Comparison of ENCODE assay signal across 10 cellular contexts in genomic region chr5:154477382-154478223, GRCh38. TPM values are rescaled to one million over a fixed set of nuclear protein-coding genes. Genes with fewer than 3 reads are reported as not detected.
DNase-seq lines count a peak whose midpoint lies in the region; ATAC-seq and TF ChIP-seq lines count a peak whose summit lies in the region.
"Had no signal": no experiment of that assay in that cellular context is flagged by ENCODE, and none has a peak within 500 bp of the region (broad histone marks: within the 10 kb centered on the region; RNA-seq: fewer than 3 reads in every experiment).

No MANE protein-coding gene starts in this region.

- no peak for DNase-seq in A673 (ENCODE audit: low spot score)
- DNase-seq in IMR-90: peak; percentile 1
- peak; percentile 23 for DNase-seq in dermis blood vessel endothelial cell
- DNase-seq in mucosa of descending colon: no peak
- DNase-seq in activated CD4-positive, alpha-beta memory T cell treated with anti-CD3 and anti-CD28 coated beads for 36 hours: no peak
- no peak for DNase-seq in NOMO-1 treated with DMSO at 0.1 percent for 48 hours (lab: John Stamatoyannopoulos, UW; ENCODE audit: unreplicated experiment)
- no peak for DNase-seq in RKO (ENCODE audit: low spot score)
- DNase-seq: GDM1 had no signal

- H3K4me3 ChIP-seq in A673 (ENCODE audit: low read depth, low read length, poor library complexity, severe bottlenecking) (peak overlapping the region; percentile 31), IMR-90 (ENCODE audit: insufficient read depth, low read depth, low read length) (no peak overlapping the region), mucosa of descending colon (no peak overlapping the region)

- no peak for TF ChIP-seq POLR2A in IMR-90 (IDR thresholded peaks at IDR 0.05; ENCODE audit: low read depth, low read length)

- H3K4ac ChIP-seq in IMR-90 (ENCODE audit: low read depth, low read length): no peak overlapping the region

- peaks cover 4% of the 10 kb centered on the region for H3K4me1 ChIP-seq in A673 (ENCODE audit: insufficient read depth, low read length, poor library complexity, severe bottlenecking)
- peaks cover 4% of the 10 kb centered on the region; the same call in 1 of the 2 replicates for H3K4me1 ChIP-seq in IMR-90 (ENCODE audit: control insufficient read depth, insufficient read depth, low read length)
- peaks cover 37% of the 10 kb centered on the region for H3K4me1 ChIP-seq in mucosa of descending colon (ENCODE audit: low read depth)

- no peak overlapping the region for H2BK120ac ChIP-seq in IMR-90 (ENCODE audit: low read depth, low read length)

- H3K27ac ChIP-seq in A673 (ENCODE audit: low read depth, low read length, poor library complexity, severe bottlenecking): no peak overlapping the region
- no peak overlapping the region for H3K27ac ChIP-seq in IMR-90 (ENCODE audit: insufficient read depth, low read length)

- H3K9me1 ChIP-seq in IMR-90 (ENCODE audit: insufficient read depth, low read length): no peaks in the 10 kb centered on the region

- H3K4me3 Mint-ChIP-seq in activated CD4-positive, alpha-beta memory T cell treated with anti-CD3 and anti-CD28 coated beads for 36 hours: no peak overlapping the region

- H3K79me1 ChIP-seq in IMR-90 (ENCODE audit: low read depth in 1 of 2, low read length in 2 of 2): no peaks in the 10 kb centered on the region

- H4K20me1 ChIP-seq in IMR-90 (ENCODE audit: insufficient read depth, low read length): peaks cover 14% of the 10 kb centered on the region; the same call in 1 of the 2 replicates

- peak; percentile 19; the same call in 1 of the 2 replicates for ATAC-seq in IMR-90 (ENCODE audit: low read depth)
- peak; percentile 44 for ATAC-seq in mucosa of descending colon
- no peak for ATAC-seq in GM19328 (IDR thresholded peaks at IDR 0.05; ENCODE audit: unreplicated experiment)

- POLR2A ChIA-PET in A673 (lab: Charles Lee; ENCODE audit: low non-redundant PET) (no interaction called here), IMR-90 (lab: Charles Lee; ENCODE audit: unreplicated experiment) (no interaction called here)
- POLR2A ChIA-PET in activated CD4-positive, alpha-beta memory T cell treated with anti-CD3 and anti-CD28 coated beads for 36 hours (lab: Charles Lee): no interaction called here

- H2BK15ac ChIP-seq in IMR-90 (ENCODE audit: low read depth, low read length): no peak overlapping the region

- CTCF ChIA-PET in A673 (lab: Charles Lee) (interaction anchor here (0.6 kb wide), 2 partner anchors 115 to 759 kb away, joined by 3 to 9 read pairs; no protein-coding TSS in a partner anchor), IMR-90 (lab: Yijun Ruan, JAX) (no interaction called here)
- CTCF ChIA-PET in activated CD4-positive, alpha-beta memory T cell treated with anti-CD3 and anti-CD28 coated beads for 36 hours (lab: Charles Lee): interaction anchor here (1.0 kb wide), 1 partner anchor 9 kb away, joined by 4 read pairs; no protein-coding TSS in a partner anchor

- WGBS in IMR-90 (ENCODE audit: extremely low coverage in 2 of 2, insufficient read length in 1 of 2), 2 experiments: 3% methylated on average over 38 of the region's 68 CpGs; no CpG with 5 or more reads in 1 of the 2 experiments

- H3K9ac ChIP-seq in IMR-90 (ENCODE audit: low read depth, low read length): no peak overlapping the region

- H3K27me3 Mint-ChIP-seq in activated CD4-positive, alpha-beta memory T cell treated with anti-CD3 and anti-CD28 coated beads for 36 hours: peaks cover 78% of the 10 kb centered on the region

- in situ Hi-C loops in IMR-90 (cut with MboI; ENCODE audit: low sequenced_read_pairs): no loop called here

- no peak overlapping the region for H3K56ac ChIP-seq in IMR-90 (ENCODE audit: extremely low read depth, insufficient read depth, low read length)

- H2AFZ ChIP-seq in IMR-90 (replicated peaks; ENCODE audit: low read length, poor library complexity): peak overlapping the region; percentile 7

- no peak overlapping the region for H3K14ac ChIP-seq in IMR-90 (replicated peaks; ENCODE audit: low read depth, low read length)

- H2BK5ac ChIP-seq in IMR-90 (ENCODE audit: low read depth, low read length, poor library complexity, severe bottlenecking): no peak overlapping the region

- H3K9me3 ChIP-seq in A673 (ENCODE audit: low read depth, low read length, poor library complexity, severe bottlenecking) (no peaks in the 10 kb centered on the region), IMR-90 (ENCODE audit: control insufficient read depth, insufficient read depth, low read length) (peaks cover 12% of the 10 kb centered on the region; the same call in 1 of the 2 replicates), mucosa of descending colon (no peaks in the 10 kb centered on the region)

- H3K4me1 Mint-ChIP-seq in activated CD4-positive, alpha-beta memory T cell treated with anti-CD3 and anti-CD28 coated beads for 36 hours (ENCODE audit: low read depth): peaks cover 50% of the 10 kb centered on the region

- TF ChIP-seq CTCF in A673 (conservative IDR thresholded peaks at IDR 0.05; ENCODE audit: low read depth, low read length): no peak
- no peak for TF ChIP-seq CTCF in IMR-90 (conservative IDR thresholded peaks at IDR 0.05; ENCODE audit: low read depth, low read length)
- no peak for TF ChIP-seq CTCF in mucosa of descending colon (IDR thresholded peaks at IDR 0.05)

- TF ChIP-seq RAD21 in IMR-90 (IDR thresholded peaks at IDR 0.05; ENCODE audit: low read length): no peak

- intact Hi-C loops in A673 (cut with micrococcal nuclease; ENCODE audit: unreplicated experiment): no loop called here
- intact Hi-C loops in IMR-90 (cut with micrococcal nuclease): no loop called here
- intact Hi-C loops in mucosa of descending colon (cut with DNase I, micrococcal nuclease): no loop called here
- intact Hi-C loops in activated CD4-positive, alpha-beta memory T cell treated with anti-CD3 and anti-CD28 coated beads for 36 hours (cut with micrococcal nuclease): no loop called here

- no peak overlapping the region for H3K18ac ChIP-seq in IMR-90 (ENCODE audit: low read depth, low read length)

- H4K5ac ChIP-seq in IMR-90 (ENCODE audit: low read depth, low read length): no peak overlapping the region

- no peak overlapping the region for H2AK5ac ChIP-seq in IMR-90 (ENCODE audit: low read depth, low read length)

- no peaks in the 10 kb centered on the region for H3K9me3 Mint-ChIP-seq in activated CD4-positive, alpha-beta memory T cell treated with anti-CD3 and anti-CD28 coated beads for 36 hours

- no peak overlapping the region for H3K27ac Mint-ChIP-seq in activated CD4-positive, alpha-beta memory T cell treated with anti-CD3 and anti-CD28 coated beads for 36 hours
- H3K27ac Mint-ChIP-seq: activated T-helper 2 cell treated with anti-CD3 and anti-CD28 coated beads, Interferon-gamma antibody, Interleukin-2, Interleukin-4, amounts not matched to agents 10 μg/mL and 5 μg/mL and 100 μg/mL, durations not matched to agents 14 hours and 24 hours and 36 hours had no signal

- H3K36me3 ChIP-seq in A673 (ENCODE audit: insufficient read depth, low read length, poor library complexity, severe bottlenecking): no peaks in the 10 kb centered on the region
- H3K36me3 ChIP-seq in IMR-90 (ENCODE audit: control insufficient read depth, insufficient read depth, low read length): no peaks in the 10 kb centered on the region
- no peaks in the 10 kb centered on the region for H3K36me3 ChIP-seq in mucosa of descending colon (ENCODE audit: low read depth)

- H4K8ac ChIP-seq in IMR-90 (ENCODE audit: low read depth in 2 of 2, low read length in 2 of 2): no peak overlapping the region

- 0 out of 2 replicates have a peak overlapping the region, but pooled peaks have one; percentile 1 for H3K23ac ChIP-seq in IMR-90 (ENCODE audit: low read depth, low read length)

- H3K27me3 ChIP-seq in A673 (replicated peaks; ENCODE audit: insufficient read depth, low read depth, low read length, poor library complexity): peaks cover 100% of the 10 kb centered on the region
- peaks cover 99% of the 10 kb centered on the region for H3K27me3 ChIP-seq in IMR-90 (ENCODE audit: control insufficient read depth, insufficient read depth, low read length)

- BruUV-seq in A673 (replicated peaks; lab: Mats Ljungman, UMichigan) (no TSS peak), IMR-90 (replicated peaks; lab: Mats Ljungman, UMichigan) (no TSS peak)

- H2AK9ac ChIP-seq in IMR-90 (replicated peaks; ENCODE audit: low read depth, low read length, poor library complexity): no peak overlapping the region

- H3K36me3 Mint-ChIP-seq in activated CD4-positive, alpha-beta memory T cell treated with anti-CD3 and anti-CD28 coated beads for 36 hours: no peaks in the 10 kb centered on the region

- peak overlapping the region; percentile 43; the same call in 1 of the 2 replicates for H3K4me2 ChIP-seq in IMR-90 (ENCODE audit: low read depth, low read length)

- no peak overlapping the region for H4K91ac ChIP-seq in IMR-90 (ENCODE audit: insufficient read depth, low read depth, low read length)

- dilution Hi-C loops in IMR-90 (cut with HindIII; ENCODE audit: low sequenced_read_pairs, unreplicated experiment): no loop called here

- H2BK20ac ChIP-seq in IMR-90 (ENCODE audit: low read depth, low read length): no peak overlapping the region

TF ChIP-seq in IMR-90, 13 proteins besides CTCF, POLR2A, EP300 and RAD21 (continues in another document):
- TF ChIP-seq CHD1 (IDR thresholded peaks at IDR 0.05; ENCODE audit: low read depth, low read length) (no peak), MAFK (IDR thresholded peaks at IDR 0.05; ENCODE audit: low read depth, low read length) (no peak), MXI1 (IDR thresholded peaks at IDR 0.05; ENCODE audit: borderline replicate concordance, low read depth, low read length) (no peak), RCOR1 (IDR thresholded peaks at IDR 0.05; ENCODE audit: insufficient replicate concordance, low read length) (no peak), BHLHE40 (IDR thresholded peaks at IDR 0.05; ENCODE audit: low read depth, low read length) (no peak), SMC3 (IDR thresholded peaks at IDR 0.05; ENCODE audit: low read depth, low read length) (no peak)

RNA-seq across cellular contexts. Expression of gene HAND1, which starts 0.4 kb away (rescaled TPM):
- not detected in 2 replicates for total RNA-seq in A673 (2021)
- total RNA-seq in IMR-90 (2012; rRNA removed): not detected in 2 replicates
- polyA plus RNA-seq in IMR-90 (2012; rRNA removed): not detected in 2 replicates
- polyA plus RNA-seq in IMR-90 (2012; cell fraction: cytosol; rRNA removed): not detected in 2 replicates
- not detected in 2 replicates for polyA plus RNA-seq in IMR-90 (2012; cell fraction: nucleus; rRNA removed; ENCODE audit: low replicate concordance)
- not detected in 2 replicates for total RNA-seq in dermis blood vessel endothelial cell
- total RNA-seq in mucosa of descending colon: 10 to 100 TPM in 1 of 3 donors, 1 to 10 TPM in 1, under 1 TPM in 1; 0.61 to 47.3 (median 1.8) TPM
- not detected for total RNA-seq in activated CD4-positive, alpha-beta memory T cell treated with anti-CD3 and anti-CD28 coated beads for 36 hours
- total RNA-seq: activated T-helper 2 cell treated with anti-CD3 and anti-CD28 coated beads, Interferon-gamma antibody, Interleukin-2, Interleukin-4, amounts not matched to agents 10 μg/mL and 5 μg/mL and 100 μg/mL, durations not matched to agents 14 hours and 24 hours and 36 hours had no signal

RNA-seq across cellular contexts. Expression of gene SAP30L, which starts 31.8 kb away (rescaled TPM):
- total RNA-seq in A673 (2021) (29.2 and 32.0 TPM in 2 replicates), IMR-90 (2012; rRNA removed) (9.7 and 13.1 TPM in 2 replicates), dermis blood vessel endothelial cell (25.7 and 40.6 TPM in 2 replicates), mucosa of descending colon (10 to 100 TPM; 55.0 to 65.6 (median 63.5) TPM)
- polyA plus RNA-seq in IMR-90 (2012; rRNA removed): 17.6 and 21.3 TPM in 2 replicates
- polyA plus RNA-seq in IMR-90 (2012; cell fraction: cytosol; rRNA removed): 10.6 and 11.4 TPM in 2 replicates
- 9.1 and 28.3 TPM in 2 replicates for polyA plus RNA-seq in IMR-90 (2012; cell fraction: nucleus; rRNA removed; ENCODE audit: low replicate concordance)
- total RNA-seq in activated CD4-positive, alpha-beta memory T cell treated with anti-CD3 and anti-CD28 coated beads for 36 hours: 10 to 100 TPM; 32.0 to 34.2 TPM

Comparison
In these comparisons a context has a peak if more than half of its experiments do, and no peak if none do; other contexts are left out.
1. DNase-seq: peak in IMR-90 (single experiment) and dermis blood vessel endothelial cell (single experiment); none in A673 (single experiment), mucosa of descending colon (0 of 3), activated CD4-positive, alpha-beta memory T cell treated with anti-CD3 and anti-CD28 coated beads for 36 hours (single experiment), NOMO-1 treated with DMSO at 0.1 percent for 48 hours (single experiment) and RKO (single experiment).